11 cellular contexts compared by ENCODE assay signal in genomic region chr18:63617049-63617995, GRCh38. TPM values are rescaled to one million over a fixed set of nuclear protein-coding genes. Genes with fewer than 3 reads are reported as not detected.
A peak's percentile ranks its signal among the peaks of the same experiment; 100 is the strongest.
DNase-seq lines count a peak whose midpoint lies in the region; ATAC-seq and TF ChIP-seq lines count a peak whose summit lies in the region.
"Had no signal": no experiment of that assay in that cellular context is flagged by ENCODE, and none has a peak within 500 bp of the region (broad histone marks: within the 10 kb centered on the region; RNA-seq: fewer than 3 reads in every experiment).

No MANE protein-coding gene starts in this region.

- H3K36me3 ChIP-seq in osteoblast (ENCODE audit: insufficient read depth, low read length) (no peaks in the 10 kb centered on the region), PC-9 (ENCODE audit: low read depth) (no peaks in the 10 kb centered on the region), esophagus squamous epithelium (no peaks in the 10 kb centered on the region), psoas muscle (ENCODE audit: insufficient read depth in 1 of 2, low read depth in 1 of 2) (no peaks in the 10 kb centered on the region)
- H3K36me3 ChIP-seq: colonic mucosa had no signal

- 33 to 35% methylated on average over 3 of the region's 3 CpGs for WGBS in esophagus squamous epithelium, 2 donors
- 55 to 64% (median 61%) methylated on average over 3 of the region's 3 CpGs for WGBS in psoas muscle, 3 donors

- TF ChIP-seq POLR2A in esophagus squamous epithelium (IDR thresholded peaks at IDR 0.05) = no peak

- intact Hi-C loops in PC-9 (cut with micrococcal nuclease; ENCODE audit: unreplicated experiment) = no loop called here
- intact Hi-C loops in esophagus squamous epithelium (cut with DNase I) = no loop called here
- intact Hi-C loops in psoas muscle (cut with DNase I) = no loop called here

- peak; percentile 99 for DNase-seq in NCI-H1105 treated with DMSO at 0.1 percent for 48 hours (lab: John Stamatoyannopoulos, UW)
- DNase-seq in osteoblast (ENCODE audit: insufficient read length, low spot score, missing footprints) = peak; percentile 61
- no peak for DNase-seq in PC-9
- no peak for DNase-seq in esophagus squamous epithelium (lab: John Stamatoyannopoulos, UW)
- no peak for DNase-seq in psoas muscle
- DNase-seq: activated T-cell treated with anti-CD3 and anti-CD28 coated beads, Interleukin-2, amount 50 U/mL, for 1 hour; colonic mucosa; GDM1; naive thymus-derived CD8-positive, alpha-beta T cell had no signal

- BruUV-seq in PC-9 (replicated peaks; lab: Mats Ljungman, UMichigan) = no TSS peak

- H3K4me2 ChIP-seq in osteoblast (ENCODE audit: insufficient read depth, low read length) = no peak overlapping the region
- H3K4me2 ChIP-seq in PC-9 = no peak overlapping the region

- H3K4me3 ChIP-seq in osteoblast (ENCODE audit: insufficient read depth, low read length) (no peak overlapping the region), PC-9 (no peak overlapping the region), esophagus squamous epithelium (no peak overlapping the region), psoas muscle (no peak overlapping the region)
- H3K4me3 ChIP-seq: colonic mucosa had no signal

- H3K9me2 ChIP-seq in PC-9 (ENCODE audit: insufficient read depth) = no peaks in the 10 kb centered on the region

- H3F3A ChIP-seq in PC-9 (ENCODE audit: insufficient read depth, low read depth) = no peaks in the 10 kb centered on the region

- CTCF ChIA-PET in PC-9 (lab: Charles Lee) = no interaction called here

- H3K27me3 ChIP-seq in osteoblast (ENCODE audit: insufficient read depth, low read length) (peaks cover 6% of the 10 kb centered on the region), PC-9 (ENCODE audit: insufficient read depth, low read depth) (no peaks in the 10 kb centered on the region), esophagus squamous epithelium (no peaks in the 10 kb centered on the region), psoas muscle (ENCODE audit: insufficient read depth in 3 of 3, low read length in 2 of 3) (no peaks in the 10 kb centered on the region)
- H3K27me3 ChIP-seq: colonic mucosa had no signal

- TF ChIP-seq CTCF in osteoblast (IDR thresholded peaks at IDR 0.05; ENCODE audit: extremely low read depth, low read depth, low read length) (no peak), PC-9 (conservative IDR thresholded peaks at IDR 0.05) (no peak), esophagus squamous epithelium (IDR thresholded peaks at IDR 0.05) (no peak), psoas muscle (IDR thresholded peaks at IDR 0.05) (no peak)

- H3K27ac ChIP-seq in osteoblast (ENCODE audit: low read depth, low read length) = no peak overlapping the region
- H3K27ac ChIP-seq in PC-9 = no peak overlapping the region
- H3K27ac ChIP-seq in esophagus squamous epithelium = no peak overlapping the region
- no peak overlapping the region for H3K27ac ChIP-seq in psoas muscle
- H3K27ac ChIP-seq: colonic mucosa had no signal

- H3K79me2 ChIP-seq in osteoblast (ENCODE audit: insufficient read depth, low read length) = no peaks in the 10 kb centered on the region
- no peaks in the 10 kb centered on the region for H3K79me2 ChIP-seq in PC-9 (ENCODE audit: low read depth)

- POLR2A ChIA-PET in PC-9 (lab: Charles Lee; ENCODE audit: unreplicated experiment) = no interaction called here

- H4K20me1 ChIP-seq in osteoblast (ENCODE audit: insufficient read depth, low read length) (no peaks in the 10 kb centered on the region), PC-9 (ENCODE audit: insufficient read depth) (no peaks in the 10 kb centered on the region)

- H3K4me1 ChIP-seq in osteoblast (ENCODE audit: insufficient read depth, low read length) (no peaks in the 10 kb centered on the region), PC-9 (replicated peaks; ENCODE audit: insufficient read depth) (no peaks in the 10 kb centered on the region), esophagus squamous epithelium (peaks cover 0 to 20% (median 0%) of the 10 kb centered on the region in 3 donors), psoas muscle (no peaks in the 10 kb centered on the region)
- H3K4me1 ChIP-seq: colonic mucosa had no signal

- peak; percentile 81 for ATAC-seq in GM19395 (IDR thresholded peaks at IDR 0.05; ENCODE audit: unreplicated experiment)
- peak; percentile 70 for ATAC-seq in HG02970 (IDR thresholded peaks at IDR 0.05; ENCODE audit: low FRiP score, unreplicated experiment)
- ATAC-seq in psoas muscle = no peak
- ATAC-seq: naive thymus-derived CD8-positive, alpha-beta T cell had no signal

- H2AFZ ChIP-seq in osteoblast (ENCODE audit: low read length) = no peak overlapping the region
- no peak overlapping the region for H2AFZ ChIP-seq in PC-9

- H3K9me3 ChIP-seq in osteoblast (ENCODE audit: low read depth, low read length) = no peaks in the 10 kb centered on the region
- H3K9me3 ChIP-seq in PC-9 (ENCODE audit: insufficient read depth, low read depth) = 0 out of 2 replicates have a peak, but pooled peaks cover 7% of the 10 kb centered on the region
- no peaks in the 10 kb centered on the region for H3K9me3 ChIP-seq in esophagus squamous epithelium
- no peaks in the 10 kb centered on the region for H3K9me3 ChIP-seq in psoas muscle
- H3K9me3 ChIP-seq: colonic mucosa had no signal

RNA-seq across cellular contexts. Expression of gene SERPINB4, which starts 26.7 kb away (rescaled TPM):
- 0.29 TPM in 1 of 2 replicates, not detected in the other for total RNA-seq in osteoblast
- total RNA-seq in PC-9 (2021) = not detected in 2 replicates
- 100 to 1,000 TPM in 3 of 4 donors, 10 to 100 TPM in 1; 24.4 to 543 (median 216) TPM for total RNA-seq in esophagus squamous epithelium
- not detected for total RNA-seq in psoas muscle
- under 1 TPM in 1 of 3 donors, not detected in 2; 0.04 TPM for polyA plus RNA-seq in psoas muscle
- total RNA-seq: colonic mucosa; naive thymus-derived CD8-positive, alpha-beta T cell had no signal
- polyA plus RNA-seq: naive thymus-derived CD8-positive, alpha-beta T cell had no signal

RNA-seq across cellular contexts. Expression of gene SERPINB13, which starts 30.2 kb away (rescaled TPM):
- total RNA-seq in osteoblast (under 0.01 TPM in 1 of 2 replicates, not detected in the other), PC-9 (2021) (not detected in 2 replicates), esophagus squamous epithelium (100 to 1,000 TPM; 168 to 354 (median 201) TPM), psoas muscle (not detected)
- not detected for polyA plus RNA-seq in psoas muscle
- total RNA-seq: colonic mucosa; naive thymus-derived CD8-positive, alpha-beta T cell had no signal
- polyA plus RNA-seq: naive thymus-derived CD8-positive, alpha-beta T cell had no signal

RNA-seq across cellular contexts. Expression of gene SERPINB3, which starts 44.4 kb away (rescaled TPM):
- not detected in 2 replicates for total RNA-seq in osteoblast
- total RNA-seq in PC-9 (2021) = not detected in 2 replicates
- 1,000 to 10,000 TPM in 1 of 4 donors, 100 to 1,000 TPM in 3; 349 to 1,684 (median 789) TPM for total RNA-seq in esophagus squamous epithelium
- total RNA-seq in psoas muscle = under 1 TPM in 1 of 4 donors, not detected in 3; 0.12 TPM
- polyA plus RNA-seq in psoas muscle = under 1 TPM; 0.03 to 0.08 (median 0.06) TPM
- total RNA-seq: colonic mucosa; naive thymus-derived CD8-positive, alpha-beta T cell had no signal
- polyA plus RNA-seq: naive thymus-derived CD8-positive, alpha-beta T cell had no signal

Comparison
In these comparisons a context has a peak if more than half of its experiments do, and no peak if none do; other contexts are left out.
1. ATAC-seq: peak in GM19395 (single experiment) and HG02970 (single experiment); none in psoas muscle (0 of 4).
2. DNase-seq: peak in NCI-H1105 treated with DMSO at 0.1 percent for 48 hours (single experiment) and osteoblast (single experiment); none in PC-9 (0 of 2), esophagus squamous epithelium (single experiment) and psoas muscle (0 of 2).
3. RNA of gene SERPINB4, which starts 26.7 kb away (total RNA-seq): 24.4 to 543 TPM in esophagus squamous epithelium; 0.29 TPM in osteoblast, not detected in PC-9 and not detected in psoas muscle; every median in the first group is over 10 times any median in the second.
4. RNA of gene SERPINB13, which starts 30.2 kb away (total RNA-seq): 168 to 354 TPM in esophagus squamous epithelium; under 0.01 TPM in osteoblast, not detected in PC-9 and not detected in psoas muscle; every median in the first group is over 100 times any median in the second.
5. RNA of gene SERPINB3, which starts 44.4 kb away (total RNA-seq): 349 to 1,684 TPM in esophagus squamous epithelium; 0.12 TPM in psoas muscle, not detected in osteoblast and not detected in PC-9; every median in the first group is over 100 times any median in the second.